8 cellular contexts compared by ENCODE assay signal in the genomic region with DNA sequence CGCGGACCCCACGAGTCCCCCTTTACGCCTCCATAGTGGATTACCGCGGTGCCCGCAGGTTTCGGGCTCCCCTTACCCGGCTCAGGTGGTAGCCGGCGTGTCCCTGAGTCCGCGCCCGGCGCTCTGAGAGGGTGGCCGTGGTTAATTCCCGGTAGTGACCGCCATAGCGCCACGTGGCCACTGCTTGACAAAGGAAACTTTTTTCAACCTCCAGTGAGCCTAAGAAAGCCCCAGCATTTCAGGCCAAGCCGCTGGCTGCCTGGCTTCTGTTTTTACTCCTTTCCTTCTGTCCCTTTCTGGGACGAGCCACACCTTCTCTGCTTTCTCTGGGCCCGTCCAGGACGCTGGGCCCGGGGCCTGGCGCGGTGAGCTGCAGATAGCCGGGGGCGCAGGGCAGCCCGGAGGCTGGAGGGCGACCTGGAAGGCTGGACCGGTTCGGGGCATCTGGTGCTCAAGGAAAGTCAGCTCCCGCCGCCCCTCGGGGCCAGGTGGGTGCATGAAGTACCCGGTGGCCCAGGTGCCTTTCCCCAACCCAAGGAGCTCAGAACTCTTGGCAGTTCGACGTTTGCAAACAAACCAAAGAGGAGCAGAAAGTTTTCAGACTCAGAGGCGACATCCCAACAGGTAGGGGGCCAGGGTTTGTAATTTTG. TPM values are rescaled to one million over a fixed set of nuclear protein-coding genes. Genes with fewer than 3 reads are reported as not detected.
DNase-seq lines count a peak whose midpoint lies in the region; ATAC-seq and TF ChIP-seq lines count a peak whose summit lies in the region.

No MANE protein-coding gene starts in this region.

- H3K36me3 ChIP-seq in ovary: no peaks in the 10 kb centered on the region

- CTCF ChIA-PET in activated CD8-positive, alpha-beta memory T cell treated with anti-CD3 and anti-CD28 coated beads, Interleukin-2, amount 10 ng/mL, durations not matched to agents 7 days and 5 days (lab: Charles Lee): no interaction called here

- H3K9me3 ChIP-seq in ovary: no peaks in the 10 kb centered on the region

- peaks cover 7% of the 10 kb centered on the region for H3K4me1 Mint-ChIP-seq in activated CD8-positive, alpha-beta memory T cell treated with anti-CD3 and anti-CD28 coated beads, Interleukin-2, amount 10 ng/mL, durations not matched to agents 7 days and 5 days
- H3K4me1 Mint-ChIP-seq in activated T-helper 1 cell treated with anti-CD3 and anti-CD28 coated beads, Interleukin-12 subunit alpha, Interleukin-12 subunit beta, Interleukin-2, Interleukin-4 antibody, amounts not matched to agents 30 ng/mL and 10 ng/mL and 1 ng/mL, durations not matched to agents 14 hours and 24 hours and 36 hours (ENCODE audit: low read depth): peaks cover 23% of the 10 kb centered on the region

- intact Hi-C loops in activated T-helper 1 cell treated with anti-CD3 and anti-CD28 coated beads, Interleukin-12 subunit alpha, Interleukin-12 subunit beta, Interleukin-2, Interleukin-4 antibody, amounts not matched to agents 30 ng/mL and 10 ng/mL and 1 ng/mL, durations not matched to agents 14 hours and 24 hours and 36 hours (cut with micrococcal nuclease): loop anchor here (1.0 to 10.0 kb wide), 10 partner anchors 110 to 1244 kb away; a partner anchor contains a TSS
- intact Hi-C loops in Right ventricle myocardium superior (cut with DNase I) (loop anchor here (2.0 kb wide), 1 partner anchor 62 kb away; no protein-coding TSS in a partner anchor), ovary (cut with DNase I) (loop anchor here in 1 of 4 donors (10.0 kb wide), 1 partner anchor 64 kb away; no protein-coding TSS in a partner anchor)

- TF ChIP-seq CTCF in ovary (IDR thresholded peaks at IDR 0.05): no peak

- peak overlapping the region; percentile 90 for H3K4me3 ChIP-seq in ovary

- TF ChIP-seq POLR2A in ovary (IDR thresholded peaks at IDR 0.05): no peak

- peaks cover 46% of the 10 kb centered on the region for H3K27me3 Mint-ChIP-seq in activated CD8-positive, alpha-beta memory T cell treated with anti-CD3 and anti-CD28 coated beads, Interleukin-2, amount 10 ng/mL, durations not matched to agents 7 days and 5 days
- peaks cover 39% of the 10 kb centered on the region for H3K27me3 Mint-ChIP-seq in activated T-helper 1 cell treated with anti-CD3 and anti-CD28 coated beads, Interleukin-12 subunit alpha, Interleukin-12 subunit beta, Interleukin-2, Interleukin-4 antibody, amounts not matched to agents 30 ng/mL and 10 ng/mL and 1 ng/mL, durations not matched to agents 14 hours and 24 hours and 36 hours (ENCODE audit: insufficient read depth)

- H3K27ac Mint-ChIP-seq in activated CD8-positive, alpha-beta memory T cell treated with anti-CD3 and anti-CD28 coated beads, Interleukin-2, amount 10 ng/mL, durations not matched to agents 7 days and 5 days: no peak overlapping the region
- peak overlapping the region; percentile 80 for H3K27ac Mint-ChIP-seq in activated T-helper 1 cell treated with anti-CD3 and anti-CD28 coated beads, Interleukin-12 subunit alpha, Interleukin-12 subunit beta, Interleukin-2, Interleukin-4 antibody, amounts not matched to agents 30 ng/mL and 10 ng/mL and 1 ng/mL, durations not matched to agents 14 hours and 24 hours and 36 hours

- WGBS in ovary, 3 donors: 2 to 3% (median 3%) methylated on average over 30 to 40 of the region's 40 CpGs

- no peak for TF ChIP-seq EP300 in ovary (IDR thresholded peaks at IDR 0.05)

- no peaks in the 10 kb centered on the region for H3K9me3 Mint-ChIP-seq in activated CD8-positive, alpha-beta memory T cell treated with anti-CD3 and anti-CD28 coated beads, Interleukin-2, amount 10 ng/mL, durations not matched to agents 7 days and 5 days (ENCODE audit: low read depth)
- no peaks in the 10 kb centered on the region for H3K9me3 Mint-ChIP-seq in activated T-helper 1 cell treated with anti-CD3 and anti-CD28 coated beads, Interleukin-12 subunit alpha, Interleukin-12 subunit beta, Interleukin-2, Interleukin-4 antibody, amounts not matched to agents 30 ng/mL and 10 ng/mL and 1 ng/mL, durations not matched to agents 14 hours and 24 hours and 36 hours

- peak overlapping the region; percentile 47 to 54 for H3K27ac ChIP-seq in ovary

- peak; percentile 52 for DNase-seq in activated CD8-positive, alpha-beta memory T cell treated with anti-CD3 and anti-CD28 coated beads, Interleukin-2, amount 10 ng/mL, durations not matched to agents 7 days and 5 days
- DNase-seq in activated CD8-positive, alpha-beta memory T cell treated with anti-CD3 and anti-CD28 coated beads, Interleukin-2, amount 50 U/mL, for 48 hours: no peak
- peak; percentile 53 for DNase-seq in NCI-H1105 treated with DMSO at 0.1 percent for 48 hours (lab: John Stamatoyannopoulos, UW)
- no peak for DNase-seq in activated T-helper 1 cell treated with anti-CD3 and anti-CD28 coated beads, Interleukin-12 subunit alpha, Interleukin-12 subunit beta, Interleukin-2, Interleukin-4 antibody, amounts not matched to agents 30 ng/mL and 10 ng/mL and 1 ng/mL, durations not matched to agents 14 hours and 24 hours and 36 hours (ENCODE audit: low spot score)
- peak; percentile 75 for DNase-seq in Right ventricle myocardium superior
- peak in 3 of 5 donors; percentile 19 to 58 (median 48) for DNase-seq in ovary
- no peak for DNase-seq in NCI-H187 treated with DMSO at 0.1 percent for 48 hours (lab: John Stamatoyannopoulos, UW)

- ATAC-seq in activated CD8-positive, alpha-beta memory T cell treated with anti-CD3 and anti-CD28 coated beads, Interleukin-2, amount 10 ng/mL, durations not matched to agents 7 days and 5 days: peak; percentile 63
- peak; percentile 49 for ATAC-seq in HG02571 (IDR thresholded peaks at IDR 0.05; ENCODE audit: unreplicated experiment)
- peak; percentile 65 for ATAC-seq in Right ventricle myocardium superior (ENCODE audit: poor library complexity)

- H3K36me3 Mint-ChIP-seq in activated CD8-positive, alpha-beta memory T cell treated with anti-CD3 and anti-CD28 coated beads, Interleukin-2, amount 10 ng/mL, durations not matched to agents 7 days and 5 days: no peaks in the 10 kb centered on the region
- no peaks in the 10 kb centered on the region for H3K36me3 Mint-ChIP-seq in activated T-helper 1 cell treated with anti-CD3 and anti-CD28 coated beads, Interleukin-12 subunit alpha, Interleukin-12 subunit beta, Interleukin-2, Interleukin-4 antibody, amounts not matched to agents 30 ng/mL and 10 ng/mL and 1 ng/mL, durations not matched to agents 14 hours and 24 hours and 36 hours (ENCODE audit: low read depth)

- peak overlapping the region; percentile 60 for H3K4me3 Mint-ChIP-seq in activated CD8-positive, alpha-beta memory T cell treated with anti-CD3 and anti-CD28 coated beads, Interleukin-2, amount 10 ng/mL, durations not matched to agents 7 days and 5 days
- H3K4me3 Mint-ChIP-seq in activated T-helper 1 cell treated with anti-CD3 and anti-CD28 coated beads, Interleukin-12 subunit alpha, Interleukin-12 subunit beta, Interleukin-2, Interleukin-4 antibody, amounts not matched to agents 30 ng/mL and 10 ng/mL and 1 ng/mL, durations not matched to agents 14 hours and 24 hours and 36 hours: peak overlapping the region; percentile 83

- peaks cover 22% of the 10 kb centered on the region for H3K4me1 ChIP-seq in ovary (ENCODE audit: insufficient read depth)

- no peaks in the 10 kb centered on the region for H3K27me3 ChIP-seq in ovary

RNA-seq across cellular contexts. Expression of a gene that starts 0.5 kb away (rescaled TPM):
- 1 to 10 TPM; 1.8 to 3.6 TPM for total RNA-seq in activated CD8-positive, alpha-beta memory T cell treated with anti-CD3 and anti-CD28 coated beads, Interleukin-2, amount 10 ng/mL, durations not matched to agents 7 days and 5 days
- total RNA-seq in activated T-helper 1 cell treated with anti-CD3 and anti-CD28 coated beads, Interleukin-12 subunit alpha, Interleukin-12 subunit beta, Interleukin-2, Interleukin-4 antibody, amounts not matched to agents 30 ng/mL and 10 ng/mL and 1 ng/mL, durations not matched to agents 14 hours and 24 hours and 36 hours: 14.1 and 14.6 TPM in 2 replicates
- total RNA-seq in Right ventricle myocardium superior (43.1 TPM), ovary (10 to 100 TPM; 36.7 to 60.8 (median 43.4) TPM)
- polyA plus RNA-seq in ovary: 10 to 100 TPM; 34.0 to 58.3 TPM

Comparison
In these comparisons a context has a peak if more than half of its experiments do, and no peak if none do; other contexts are left out.
1. DNase-seq: peak in activated CD8-positive, alpha-beta memory T cell treated with anti-CD3 and anti-CD28 coated beads, Interleukin-2, amount 10 ng/mL, durations not matched to agents 7 days and 5 days (single experiment), NCI-H1105 treated with DMSO at 0.1 percent for 48 hours (single experiment), Right ventricle myocardium superior (single experiment) and ovary (3 of 5); none in activated CD8-positive, alpha-beta memory T cell treated with anti-CD3 and anti-CD28 coated beads, Interleukin-2, amount 50 U/mL, for 48 hours (single experiment), activated T-helper 1 cell treated with anti-CD3 and anti-CD28 coated beads, Interleukin-12 subunit alpha, Interleukin-12 subunit beta, Interleukin-2, Interleukin-4 antibody, amounts not matched to agents 30 ng/mL and 10 ng/mL and 1 ng/mL, durations not matched to agents 14 hours and 24 hours and 36 hours (single experiment) and NCI-H187 treated with DMSO at 0.1 percent for 48 hours (single experiment).
2. Peak in every context shown above with its lines, with median percentiles within 50 percentile points of each other: ATAC-seq.